Comparison of ENCODE assay signal across 1 cellular context in the genomic region with DNA sequence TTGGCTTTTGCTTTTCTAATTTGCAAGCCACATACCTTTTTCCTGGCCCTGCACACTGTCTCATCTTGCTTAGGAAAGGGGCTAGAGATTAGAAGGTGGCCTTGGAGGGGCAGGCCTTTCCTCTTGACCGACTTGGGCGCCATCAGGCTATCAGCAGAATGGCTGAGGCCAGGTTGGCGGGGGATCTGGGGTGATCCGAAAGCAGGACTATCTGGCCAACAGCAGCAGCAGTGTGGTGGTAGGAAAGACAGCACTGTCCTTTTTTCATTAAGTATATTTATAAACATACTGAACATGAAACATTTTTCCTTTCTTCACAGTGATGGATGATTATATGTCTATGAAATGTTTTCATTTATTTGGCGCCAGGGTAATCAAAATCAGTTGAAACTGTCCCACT.
TF ChIP-seq lines count a peak whose summit lies in the region.

No MANE protein-coding gene starts in this region.

TF ChIP-seq in GM23338, 12 proteins besides CTCF, POLR2A, EP300 and RAD21 (continued from another document):
- TF ChIP-seq, protein P1, sequence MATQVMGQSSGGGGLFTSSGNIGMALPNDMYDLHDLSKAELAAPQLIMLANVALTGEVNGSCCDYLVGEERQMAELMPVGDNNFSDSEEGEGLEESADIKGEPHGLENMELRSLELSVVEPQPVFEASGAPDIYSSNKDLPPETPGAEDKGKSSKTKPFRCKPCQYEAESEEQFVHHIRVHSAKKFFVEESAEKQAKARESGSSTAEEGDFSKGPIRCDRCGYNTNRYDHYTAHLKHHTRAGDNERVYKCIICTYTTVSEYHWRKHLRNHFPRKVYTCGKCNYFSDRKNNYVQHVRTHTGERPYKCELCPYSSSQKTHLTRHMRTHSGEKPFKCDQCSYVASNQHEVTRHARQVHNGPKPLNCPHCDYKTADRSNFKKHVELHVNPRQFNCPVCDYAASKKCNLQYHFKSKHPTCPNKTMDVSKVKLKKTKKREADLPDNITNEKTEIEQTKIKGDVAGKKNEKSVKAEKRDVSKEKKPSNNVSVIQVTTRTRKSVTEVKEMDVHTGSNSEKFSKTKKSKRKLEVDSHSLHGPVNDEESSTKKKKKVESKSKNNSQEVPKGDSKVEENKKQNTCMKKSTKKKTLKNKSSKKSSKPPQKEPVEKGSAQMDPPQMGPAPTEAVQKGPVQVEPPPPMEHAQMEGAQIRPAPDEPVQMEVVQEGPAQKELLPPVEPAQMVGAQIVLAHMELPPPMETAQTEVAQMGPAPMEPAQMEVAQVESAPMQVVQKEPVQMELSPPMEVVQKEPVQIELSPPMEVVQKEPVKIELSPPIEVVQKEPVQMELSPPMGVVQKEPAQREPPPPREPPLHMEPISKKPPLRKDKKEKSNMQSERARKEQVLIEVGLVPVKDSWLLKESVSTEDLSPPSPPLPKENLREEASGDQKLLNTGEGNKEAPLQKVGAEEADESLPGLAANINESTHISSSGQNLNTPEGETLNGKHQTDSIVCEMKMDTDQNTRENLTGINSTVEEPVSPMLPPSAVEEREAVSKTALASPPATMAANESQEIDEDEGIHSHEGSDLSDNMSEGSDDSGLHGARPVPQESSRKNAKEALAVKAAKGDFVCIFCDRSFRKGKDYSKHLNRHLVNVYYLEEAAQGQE (IDR thresholded peaks at IDR 0.05; ENCODE audit: unreplicated experiment): no peak
- TF ChIP-seq STAT1 (IDR thresholded peaks at IDR 0.05; ENCODE audit: unreplicated experiment): no peak
TF ChIP-seq in GM23338: peak in this region for 0.
